Comparison of ENCODE assay signal across 17 cellular contexts in the genomic region with DNA sequence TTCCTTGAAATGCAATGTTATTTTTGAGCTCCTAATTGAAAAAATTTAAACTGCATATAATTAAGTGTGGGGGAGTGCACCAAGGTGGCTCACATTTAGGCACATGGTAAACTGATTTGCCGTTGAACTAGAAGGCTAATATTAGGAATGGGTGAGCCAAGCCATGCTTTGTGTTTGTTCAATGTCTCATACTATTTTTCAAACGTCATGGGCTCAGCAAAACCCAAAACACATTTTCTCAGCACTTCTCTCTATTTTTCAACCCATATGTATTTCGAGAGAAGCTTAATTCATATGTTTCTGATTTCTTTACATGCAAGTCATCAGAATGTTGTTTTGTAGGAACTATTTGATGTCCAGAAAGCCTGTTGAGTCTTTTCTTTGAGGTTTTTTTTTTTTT.
A peak's percentile ranks its signal among the peaks of the same experiment; 100 is the strongest.
DNase-seq lines count a peak whose midpoint lies in the region; ATAC-seq and TF ChIP-seq lines count a peak whose summit lies in the region.
"Had no signal": no experiment of that assay in that cellular context is flagged by ENCODE, and none has a peak within 500 bp of the region (broad histone marks: within the 10 kb centered on the region; RNA-seq: fewer than 3 reads in every experiment).

No MANE protein-coding gene starts in this region.

- H3K9me3 ChIP-seq in left ventricle myocardium inferior (replicated peaks) (no peaks in the 10 kb centered on the region), smooth muscle cell (replicated peaks; ENCODE audit: low read depth) (no peaks in the 10 kb centered on the region)
- H3K9me3 ChIP-seq: Caco-2 had no signal

- no peaks in the 10 kb centered on the region for H3K27me3 ChIP-seq in left ventricle myocardium inferior (ENCODE audit: low read depth)
- H3K27me3 ChIP-seq in smooth muscle cell (ENCODE audit: low read depth) = no peaks in the 10 kb centered on the region

- no peaks in the 10 kb centered on the region for H3K9me3 Mint-ChIP-seq in MCF 10A (ENCODE audit: unreplicated experiment)
- no peaks in the 10 kb centered on the region for H3K9me3 Mint-ChIP-seq in activated CD4-positive, alpha-beta T cell treated with anti-CD3 and anti-CD28 coated beads for 36 hours (ENCODE audit: low read depth)
- H3K9me3 Mint-ChIP-seq: CD4-positive, alpha-beta T cell; H9 had no signal

- TF ChIP-seq CTCF in left ventricle myocardium inferior (IDR thresholded peaks at IDR 0.05; ENCODE audit: borderline replicate concordance) (no peak), fibroblast of mammary gland (conservative IDR thresholded peaks at IDR 0.05; ENCODE audit: control insufficient read depth, insufficient read depth, low read depth, low read length) (no peak), MCF 10A (IDR thresholded peaks at IDR 0.05; ENCODE audit: unreplicated experiment) (no peak), smooth muscle cell (IDR thresholded peaks at IDR 0.05; ENCODE audit: borderline replicate concordance, insufficient read depth, poor library complexity, severe bottlenecking) (no peak)

- H3K27me3 Mint-ChIP-seq in MCF 10A (ENCODE audit: insufficient read depth, unreplicated experiment) = no peaks in the 10 kb centered on the region
- H3K27me3 Mint-ChIP-seq in activated CD4-positive, alpha-beta T cell treated with anti-CD3 and anti-CD28 coated beads for 36 hours = peaks cover 2% of the 10 kb centered on the region
- H3K27me3 Mint-ChIP-seq: CD4-positive, alpha-beta T cell had no signal

- POLR2A ChIA-PET in MCF 10A (lab: Yijun Ruan, JAX) = no interaction called here
- POLR2A ChIA-PET in activated CD4-positive, alpha-beta T cell treated with anti-CD3 and anti-CD28 coated beads for 36 hours (lab: Charles Lee) = no interaction called here

- H3K27ac ChIP-seq in left ventricle myocardium inferior (replicated peaks) (peak overlapping the region; percentile 33), angular gyrus (ENCODE audit: low read depth, low read length) (peak overlapping the region; percentile 30), smooth muscle cell (ENCODE audit: low read depth) (no peak overlapping the region)
- H3K27ac ChIP-seq: C4-2B had no signal

- H2AFZ ChIP-seq in smooth muscle cell (ENCODE audit: low read depth) = no peak overlapping the region

- no peaks in the 10 kb centered on the region for H3K4me1 Mint-ChIP-seq in MCF 10A (ENCODE audit: insufficient read depth, unreplicated experiment)
- H3K4me1 Mint-ChIP-seq in activated CD4-positive, alpha-beta T cell treated with anti-CD3 and anti-CD28 coated beads for 36 hours = no peaks in the 10 kb centered on the region

- no peaks in the 10 kb centered on the region for H3F3A ChIP-seq in smooth muscle cell (ENCODE audit: low read depth)

- H3K36me3 ChIP-seq in left ventricle myocardium inferior = no peaks in the 10 kb centered on the region
- H3K36me3 ChIP-seq in smooth muscle cell (ENCODE audit: low read depth) = no peaks in the 10 kb centered on the region

- H3K9ac ChIP-seq in smooth muscle cell (ENCODE audit: low read depth) = no peak overlapping the region

- intact Hi-C loops in left ventricle myocardium inferior (cut with micrococcal nuclease) (no loop called here), cardiac septum (cut with DNase I) (no loop called here), MCF 10A (cut with micrococcal nuclease) (no loop called here)
- intact Hi-C loops in activated CD4-positive, alpha-beta T cell treated with anti-CD3 and anti-CD28 coated beads for 36 hours (cut with DNase I, micrococcal nuclease) = no loop called here

- no peak overlapping the region for H3K27ac Mint-ChIP-seq in MCF 10A (ENCODE audit: low read depth, unreplicated experiment)
- no peak overlapping the region for H3K27ac Mint-ChIP-seq in activated CD4-positive, alpha-beta T cell treated with anti-CD3 and anti-CD28 coated beads for 36 hours
- H3K27ac Mint-ChIP-seq: CD4-positive, alpha-beta T cell had no signal

- H3K4me3 Mint-ChIP-seq in MCF 10A (ENCODE audit: unreplicated experiment) = no peak overlapping the region
- no peak overlapping the region for H3K4me3 Mint-ChIP-seq in activated CD4-positive, alpha-beta T cell treated with anti-CD3 and anti-CD28 coated beads for 36 hours
- H3K4me3 Mint-ChIP-seq: CD4-positive, alpha-beta T cell; H9 had no signal

- BruUV-seq in MCF 10A (replicated peaks; lab: Mats Ljungman, UMichigan) = no TSS peak

- no peak overlapping the region for H3K4me2 ChIP-seq in smooth muscle cell

- no peak for ATAC-seq in activated CD4-positive, alpha-beta T cell treated with anti-CD3 and anti-CD28 coated beads for 36 hours

- DNase-seq in left ventricle myocardium inferior (no peak), cardiac septum (ENCODE audit: low spot score) (no peak), fibroblast of mammary gland (ENCODE audit: low read depth) (peak; percentile 63), AG20443 (ENCODE audit: low spot score) (no peak), MCF 10A (ENCODE audit: unreplicated experiment) (no peak), smooth muscle cell (lab: John Stamatoyannopoulos, UW; ENCODE audit: unreplicated experiment) (no peak)
- DNase-seq in activated CD4-positive, alpha-beta T cell treated with anti-CD3 and anti-CD28 coated beads for 36 hours = no peak
- DNase-seq: 8988T; Caco-2; CD4-positive, alpha-beta T cell; DMS153; DMS79; GDM1; H9; IMR-90 had no signal

- H3K79me2 ChIP-seq in smooth muscle cell (ENCODE audit: low read depth) = peaks cover 78% of the 10 kb centered on the region

- CTCF ChIA-PET in MCF 10A (lab: Yijun Ruan, JAX) = interaction anchor here (0.7 to 0.8 kb wide), 3 partner anchors 18 to 86 kb away, joined by 3 read pairs; no protein-coding TSS in a partner anchor
- CTCF ChIA-PET in activated CD4-positive, alpha-beta T cell treated with anti-CD3 and anti-CD28 coated beads for 36 hours (lab: Charles Lee) = no interaction called here

- peaks cover 91% of the 10 kb centered on the region for H4K20me1 ChIP-seq in smooth muscle cell (ENCODE audit: low read depth)

- 95% methylated on average over 3 of the region's 3 CpGs for WGBS in smooth muscle cell (ENCODE audit: low lambda C conversion rate)

- H3K36me3 Mint-ChIP-seq in MCF 10A (ENCODE audit: insufficient read depth, unreplicated experiment) = no peaks in the 10 kb centered on the region
- no peaks in the 10 kb centered on the region for H3K36me3 Mint-ChIP-seq in activated CD4-positive, alpha-beta T cell treated with anti-CD3 and anti-CD28 coated beads for 36 hours (ENCODE audit: low read depth)

- peaks cover 83% of the 10 kb centered on the region for H3K4me1 ChIP-seq in left ventricle myocardium inferior
- peaks cover 21% of the 10 kb centered on the region for H3K4me1 ChIP-seq in smooth muscle cell (ENCODE audit: low read depth)
- H3K4me1 ChIP-seq: Caco-2 had no signal

- H3K4me3 ChIP-seq in left ventricle myocardium inferior (no peak overlapping the region), fibroblast of mammary gland (ENCODE audit: control insufficient read depth, low read depth, low read length) (no peak overlapping the region), smooth muscle cell (no peak overlapping the region)
